8 cellular contexts compared by ENCODE assay signal in the genomic region with DNA sequence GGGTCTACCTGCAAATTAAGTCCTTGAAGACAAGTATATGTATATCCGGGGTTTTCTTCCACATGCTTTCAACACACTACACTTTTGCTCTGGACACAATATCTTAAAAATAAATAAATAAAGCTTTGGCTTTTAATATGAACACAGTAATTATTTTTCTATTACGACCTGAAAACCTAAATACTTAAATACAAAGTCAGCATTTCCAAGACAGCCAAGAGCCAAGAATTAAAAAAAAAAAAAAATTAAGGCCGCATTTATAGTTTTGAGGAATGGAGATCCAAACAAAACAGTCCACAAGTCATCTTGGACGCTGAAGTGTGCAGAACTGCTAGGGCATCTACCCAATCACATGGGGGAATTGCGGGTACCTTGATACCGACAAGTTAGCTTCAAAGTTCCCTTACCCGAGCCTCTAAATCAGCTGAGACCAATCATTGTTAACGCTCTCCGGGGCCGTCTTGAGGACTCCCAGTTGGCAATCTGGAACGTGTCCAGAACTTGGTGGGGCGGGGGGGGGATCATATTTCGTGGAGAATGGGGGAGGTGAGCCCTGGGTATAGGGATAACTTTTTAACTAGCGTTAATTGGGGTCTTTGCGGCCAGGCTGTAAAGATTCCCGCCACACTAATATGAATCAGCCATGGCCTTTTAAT. TPM values are rescaled to one million over a fixed set of nuclear protein-coding genes. Genes with fewer than 3 reads are reported as not detected.
DNase-seq lines count a peak whose midpoint lies in the region; ATAC-seq and TF ChIP-seq lines count a peak whose summit lies in the region.

No MANE protein-coding gene starts in this region.

- peak overlapping the region; percentile 99 for H3K27ac ChIP-seq in MM.1S (ENCODE audit: low read length)
- peak overlapping the region; percentile 99 for H3K27ac ChIP-seq in left lung

- no peaks in the 10 kb centered on the region for H3K9me2 ChIP-seq in MM.1S (replicated peaks; ENCODE audit: insufficient read depth, low read length)

- peak overlapping the region; percentile 81 for H3K4me3 ChIP-seq in MM.1S (ENCODE audit: low read length)
- peak overlapping the region; percentile 62 to 66 for H3K4me3 ChIP-seq in left lung

- H2AFZ ChIP-seq in MM.1S (ENCODE audit: low read length) = peak overlapping the region; percentile 83

- H3K9me3 ChIP-seq in MM.1S (replicated peaks; ENCODE audit: insufficient read depth, low read length) = no peaks in the 10 kb centered on the region
- no peaks in the 10 kb centered on the region for H3K9me3 ChIP-seq in left lung

- intact Hi-C loops in left lung (cut with DNase I) = no loop called here

- H3K36me3 ChIP-seq in MM.1S (replicated peaks; ENCODE audit: insufficient read depth, low read length) (no peaks in the 10 kb centered on the region), left lung (no peaks in the 10 kb centered on the region)

- H3K4me2 ChIP-seq in MM.1S (ENCODE audit: low read depth, low read length) = peak overlapping the region; percentile 51

- H3K79me2 ChIP-seq in MM.1S (ENCODE audit: low read length) = peaks cover 34% of the 10 kb centered on the region

- H3K4me1 ChIP-seq in MM.1S (ENCODE audit: low read length) = peaks cover 7% of the 10 kb centered on the region
- H3K4me1 ChIP-seq in left lung = peaks cover 0 to 26% of the 10 kb centered on the region in 2 donors

- H3K9ac ChIP-seq in MM.1S (ENCODE audit: low read length) = peak overlapping the region; percentile 86

- no peak for TF ChIP-seq CTCF in MM.1S (IDR thresholded peaks at IDR 0.05; ENCODE audit: low read length)
- no peak for TF ChIP-seq CTCF in left lung (IDR thresholded peaks at IDR 0.05)

- peaks cover 9% of the 10 kb centered on the region; the same call in 1 of the 2 replicates for H3F3A ChIP-seq in MM.1S (ENCODE audit: insufficient read depth, low read length)

- H3K27me3 ChIP-seq in MM.1S (replicated peaks; ENCODE audit: insufficient read depth, low read length) (no peaks in the 10 kb centered on the region), left lung (no peaks in the 10 kb centered on the region)

- ATAC-seq in left lung (peak; percentile 36), GM19463 (IDR thresholded peaks at IDR 0.05; ENCODE audit: unreplicated experiment) (no peak)
- ATAC-seq in stimulated activated naive CD8-positive, alpha-beta T cell treated with anti-CD3 and anti-CD28 coated beads, Interleukin-15, Interleukin-2, amounts not matched to agents 100 U/mL and 50 U/mL, for 24 hours = no peak

- no peaks in the 10 kb centered on the region for H4K20me1 ChIP-seq in MM.1S (ENCODE audit: insufficient read depth, low read length)

- peak; percentile 76 for DNase-seq in ELR (ENCODE audit: low read depth)
- DNase-seq in MM.1S = peak; percentile 20
- DNase-seq in T1000 (lab: John Stamatoyannopoulos, UW) = peak; percentile 53
- peak; percentile 80 for DNase-seq in dermis blood vessel endothelial cell
- peak in 1 of 2 donors; percentile 52 for DNase-seq in left lung
- peak; percentile 21 for DNase-seq in stimulated activated naive CD8-positive, alpha-beta T cell treated with anti-CD3 and anti-CD28 coated beads, Interleukin-15, Interleukin-2, amounts not matched to agents 100 U/mL and 50 U/mL, for 24 hours
- no peak for DNase-seq in activated CD4-positive, CD25-positive, alpha-beta regulatory T cell (lab: John Stamatoyannopoulos, UW)

RNA-seq across cellular contexts. Expression of gene PCNX4, which starts 0.7 kb away (rescaled TPM):
- total RNA-seq in dermis blood vessel endothelial cell (87.1 and 87.8 TPM in 2 replicates), left lung (10 to 100 TPM; 34.8 to 42.0 TPM)

Comparison
In these comparisons a context has a peak if more than half of its experiments do, and no peak if none do; other contexts are left out.
1. DNase-seq: peak in ELR (single experiment), MM.1S (single experiment), T1000 (single experiment), dermis blood vessel endothelial cell (single experiment) and stimulated activated naive CD8-positive, alpha-beta T cell treated with anti-CD3 and anti-CD28 coated beads, Interleukin-15, Interleukin-2, amounts not matched to agents 100 U/mL and 50 U/mL, for 24 hours (single experiment); none in activated CD4-positive, CD25-positive, alpha-beta regulatory T cell (0 of 4).